Comparison of ENCODE assay signal across 32 cellular contexts in the genomic region with DNA sequence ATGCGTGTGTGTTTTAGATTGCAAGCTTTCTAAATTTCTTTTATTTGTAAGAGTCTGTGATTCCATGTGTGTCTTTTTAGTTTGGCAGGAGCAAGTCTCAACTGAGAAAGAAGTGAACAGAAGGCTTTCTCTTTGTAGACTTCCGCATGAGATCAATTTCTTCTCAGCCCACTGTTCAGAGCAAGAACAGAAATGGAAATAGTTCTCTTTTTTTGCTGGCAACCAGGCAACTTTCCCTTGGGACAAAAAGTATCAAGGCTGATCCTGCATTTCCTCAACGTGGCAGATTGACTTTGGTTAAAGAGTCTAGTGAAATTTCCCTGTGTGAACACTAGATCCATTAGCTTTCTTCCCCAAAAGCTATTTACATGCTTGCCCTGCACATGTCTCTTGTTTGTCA. TPM values are rescaled to one million over a fixed set of nuclear protein-coding genes. Genes with fewer than 3 reads are reported as not detected.
DNase-seq lines count a peak whose midpoint lies in the region; ATAC-seq and TF ChIP-seq lines count a peak whose summit lies in the region.
"Had no signal": no experiment of that assay in that cellular context is flagged by ENCODE, and none has a peak within 500 bp of the region (broad histone marks: within the 10 kb centered on the region; RNA-seq: fewer than 3 reads in every experiment).

No MANE protein-coding gene starts in this region.

- no peak for TF ChIP-seq POLR2A in body of pancreas (IDR thresholded peaks at IDR 0.05)

- H3K36me3 ChIP-seq in SK-N-SH (replicated peaks in 1 of 2; ENCODE audit: control insufficient read depth in 1 of 2, insufficient read depth in 2 of 2, low read length in 1 of 2) (no peaks in the 10 kb centered on the region), body of pancreas (replicated peaks in 1 of 2; ENCODE audit: insufficient read depth in 1 of 2, low read depth in 2 of 2) (no peaks in the 10 kb centered on the region), tibial artery (no peaks in the 10 kb centered on the region)
- H3K36me3 ChIP-seq: ovary had no signal

- H3K9me2 ChIP-seq in SK-N-SH: no peaks in the 10 kb centered on the region

- no peak overlapping the region for H3K9ac ChIP-seq in SK-N-SH
- H3K9ac ChIP-seq: GM23248 had no signal

- TF ChIP-seq EP300 in SK-N-SH (IDR thresholded peaks at IDR 0.05; ENCODE audit: borderline replicate concordance in 1 of 2, low read depth in 1 of 2, low read length in 1 of 2): no peak

- H3K4me3 ChIP-seq in SK-N-SH (ENCODE audit: low read depth in 2 of 2, low read length in 1 of 2) (no peak overlapping the region), body of pancreas (no peak overlapping the region), tibial artery (peak overlapping the region in 1 of 2 donors; percentile 7)
- H3K4me3 ChIP-seq: GM23248, lung, mucosa of descending colon, ovary had no signal

- no peak for TF ChIP-seq CTCF in SK-N-SH (IDR thresholded peaks at IDR 0.05)
- no peak for TF ChIP-seq CTCF in body of pancreas (IDR thresholded peaks at IDR 0.05)
- TF ChIP-seq CTCF in tibial artery (IDR thresholded peaks at IDR 0.05): no peak

- no peak for TF ChIP-seq RAD21 in SK-N-SH (IDR thresholded peaks at IDR 0.05; ENCODE audit: low read length)

- H3F3A ChIP-seq in SK-N-SH (replicated peaks; ENCODE audit: insufficient read depth): peaks cover 7% of the 10 kb centered on the region

- peak overlapping the region; percentile 4; the same call in 1 of the 2 replicates for H2AFZ ChIP-seq in SK-N-SH (ENCODE audit: low read depth)
- H2AFZ ChIP-seq: GM23248 had no signal

- CTCF ChIA-PET in SK-N-SH (lab: Yijun Ruan, JAX): no interaction called here

- H3K9me3 ChIP-seq in SK-N-SH (no peaks in the 10 kb centered on the region), body of pancreas (no peaks in the 10 kb centered on the region), tibial artery (no peaks in the 10 kb centered on the region)
- H3K9me3 ChIP-seq: mucosa of descending colon, ovary had no signal

- H3K27ac ChIP-seq in SK-N-SH (ENCODE audit: low read depth in 2 of 2, low read length in 1 of 2) (no peak overlapping the region), body of pancreas (peak overlapping the region in 1 of 4 donors; percentile 7), tibial artery (peak overlapping the region; percentile 64 to 74)
- H3K27ac ChIP-seq: 22Rv1, foreskin keratinocyte, GM23248, HL-60, ovary had no signal

- H4K20me1 ChIP-seq in SK-N-SH (ENCODE audit: insufficient read depth): no peaks in the 10 kb centered on the region

- DNase-seq in SK-N-SH (no peak), body of pancreas (no peak), inferior parietal cortex (ENCODE audit: extremely low spot score) (peak; percentile 5), tibial artery (no peak)
- no peak for DNase-seq in activated naive CD4-positive, alpha-beta T cell treated with anti-CD3 and anti-CD28 coated beads, Interleukin-2, amount 50 U/mL, for 16 hours
- DNase-seq: activated CD4-positive, alpha-beta T cell treated with anti-CD3 and anti-CD28 coated beads, Interleukin-2, amount 10 ng/mL, durations not matched to agents 7 days and 5 days; activated effector memory CD4-positive, alpha-beta T cell treated with Interleukin-2 at 50 U/mL for 16 hours; activated T-cell treated with anti-CD3 and anti-CD28 coated beads, Interleukin-2, amount 50 U/mL, for 1 hour; anterior cingulate cortex; caudate nucleus; DND-41; erythroblast; foreskin keratinocyte; GM23248; HFFc6; Karpas-422; kidney glomerular epithelial cell; mucosa of descending colon; NCI-H2029; NCI-H2227 treated with DMSO at 0.1 percent for 48 hours; NCI-H526; ovary; SIG-M5; T1000 had no signal

- intact Hi-C loops in body of pancreas (cut with DNase I) (no loop called here), tibial artery (cut with DNase I; ENCODE audit: low total_unique reads) (no loop called here)

- no peak overlapping the region for H3K4me2 ChIP-seq in SK-N-SH

- H3K4me1 ChIP-seq in SK-N-SH (ENCODE audit: control insufficient read depth in 1 of 2, insufficient read depth in 2 of 2, low read depth in 1 of 2, low read length in 1 of 2) (peaks cover 0 to 23% of the 10 kb centered on the region in 2 experiments; a peak in 3 of 4 replicates), body of pancreas (peaks cover 14% of the 10 kb centered on the region), tibial artery (peaks cover 0 to 57% (median 25%) of the 10 kb centered on the region in 4 donors)

- WGBS in SK-N-SH (ENCODE audit: low lambda C conversion rate): 89% methylated on average over 3 of the region's 3 CpGs
- WGBS in body of pancreas, 2 donors: 66 to 74% methylated on average over 3 of the region's 3 CpGs

- no peaks in the 10 kb centered on the region for H3K27me3 ChIP-seq in SK-N-SH (ENCODE audit: insufficient read depth)
- no peaks in the 10 kb centered on the region for H3K27me3 ChIP-seq in body of pancreas
- H3K27me3 ChIP-seq in tibial artery: no peaks in the 10 kb centered on the region
- H3K27me3 ChIP-seq: foreskin keratinocyte, ovary had no signal

- ATAC-seq in SK-N-SH treated with all-trans-retinoic acid at 6 μM for 48 hours: no peak
- ATAC-seq in body of pancreas: peak; percentile 24
- ATAC-seq in HG02981 (IDR thresholded peaks at IDR 0.05; ENCODE audit: unreplicated experiment): no peak
- ATAC-seq in GM18502 (IDR thresholded peaks at IDR 0.05; ENCODE audit: poor library complexity, unreplicated experiment): no peak
- ATAC-seq: foreskin keratinocyte; natural killer cell treated with Interleukin-12 subunit alpha and Interleukin-12 subunit beta and Interleukin-15 and Interleukin-18, amount 100 ng/mL, for 72 hours; stimulated activated memory B cell treated with anti-CD40 and anti-IgM and Interleukin-4, amounts not matched to agents 10 μg/mL and 1 μg/mL and 100 μg/mL, for 72 hours had no signal

- POLR2A ChIA-PET in SK-N-SH (lab: Yijun Ruan, JAX): no interaction called here

- no peaks in the 10 kb centered on the region for H3K79me2 ChIP-seq in SK-N-SH (ENCODE audit: insufficient read depth)

TF ChIP-seq in SK-N-SH, 30 proteins besides CTCF, POLR2A, EP300 and RAD21 (continues in another document):
- TF ChIP-seq NRF1 (IDR thresholded peaks at IDR 0.05; ENCODE audit: low read depth, low read length): no peak
- no peak for TF ChIP-seq EZH2phosphoT487 (IDR thresholded peaks at IDR 0.05; ENCODE audit: borderline replicate concordance, low read depth)
- TF ChIP-seq, protein P1, sequence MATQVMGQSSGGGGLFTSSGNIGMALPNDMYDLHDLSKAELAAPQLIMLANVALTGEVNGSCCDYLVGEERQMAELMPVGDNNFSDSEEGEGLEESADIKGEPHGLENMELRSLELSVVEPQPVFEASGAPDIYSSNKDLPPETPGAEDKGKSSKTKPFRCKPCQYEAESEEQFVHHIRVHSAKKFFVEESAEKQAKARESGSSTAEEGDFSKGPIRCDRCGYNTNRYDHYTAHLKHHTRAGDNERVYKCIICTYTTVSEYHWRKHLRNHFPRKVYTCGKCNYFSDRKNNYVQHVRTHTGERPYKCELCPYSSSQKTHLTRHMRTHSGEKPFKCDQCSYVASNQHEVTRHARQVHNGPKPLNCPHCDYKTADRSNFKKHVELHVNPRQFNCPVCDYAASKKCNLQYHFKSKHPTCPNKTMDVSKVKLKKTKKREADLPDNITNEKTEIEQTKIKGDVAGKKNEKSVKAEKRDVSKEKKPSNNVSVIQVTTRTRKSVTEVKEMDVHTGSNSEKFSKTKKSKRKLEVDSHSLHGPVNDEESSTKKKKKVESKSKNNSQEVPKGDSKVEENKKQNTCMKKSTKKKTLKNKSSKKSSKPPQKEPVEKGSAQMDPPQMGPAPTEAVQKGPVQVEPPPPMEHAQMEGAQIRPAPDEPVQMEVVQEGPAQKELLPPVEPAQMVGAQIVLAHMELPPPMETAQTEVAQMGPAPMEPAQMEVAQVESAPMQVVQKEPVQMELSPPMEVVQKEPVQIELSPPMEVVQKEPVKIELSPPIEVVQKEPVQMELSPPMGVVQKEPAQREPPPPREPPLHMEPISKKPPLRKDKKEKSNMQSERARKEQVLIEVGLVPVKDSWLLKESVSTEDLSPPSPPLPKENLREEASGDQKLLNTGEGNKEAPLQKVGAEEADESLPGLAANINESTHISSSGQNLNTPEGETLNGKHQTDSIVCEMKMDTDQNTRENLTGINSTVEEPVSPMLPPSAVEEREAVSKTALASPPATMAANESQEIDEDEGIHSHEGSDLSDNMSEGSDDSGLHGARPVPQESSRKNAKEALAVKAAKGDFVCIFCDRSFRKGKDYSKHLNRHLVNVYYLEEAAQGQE (IDR thresholded peaks at IDR 0.05; ENCODE audit: low read depth, low read length): no peak
- no peak for TF ChIP-seq TEAD4 (IDR thresholded peaks at IDR 0.05; ENCODE audit: borderline replicate concordance, insufficient read depth)

TF ChIP-seq in SK-N-SH treated with all-trans-retinoic acid at 6 μM for 48 hours, 23 proteins besides CTCF, POLR2A, EP300 and RAD21 (continues in another document):
- TF ChIP-seq ZNF70 (CRISPR knock-in tag; IDR thresholded peaks at IDR 0.05): no peak
- TF ChIP-seq, protein P2, sequence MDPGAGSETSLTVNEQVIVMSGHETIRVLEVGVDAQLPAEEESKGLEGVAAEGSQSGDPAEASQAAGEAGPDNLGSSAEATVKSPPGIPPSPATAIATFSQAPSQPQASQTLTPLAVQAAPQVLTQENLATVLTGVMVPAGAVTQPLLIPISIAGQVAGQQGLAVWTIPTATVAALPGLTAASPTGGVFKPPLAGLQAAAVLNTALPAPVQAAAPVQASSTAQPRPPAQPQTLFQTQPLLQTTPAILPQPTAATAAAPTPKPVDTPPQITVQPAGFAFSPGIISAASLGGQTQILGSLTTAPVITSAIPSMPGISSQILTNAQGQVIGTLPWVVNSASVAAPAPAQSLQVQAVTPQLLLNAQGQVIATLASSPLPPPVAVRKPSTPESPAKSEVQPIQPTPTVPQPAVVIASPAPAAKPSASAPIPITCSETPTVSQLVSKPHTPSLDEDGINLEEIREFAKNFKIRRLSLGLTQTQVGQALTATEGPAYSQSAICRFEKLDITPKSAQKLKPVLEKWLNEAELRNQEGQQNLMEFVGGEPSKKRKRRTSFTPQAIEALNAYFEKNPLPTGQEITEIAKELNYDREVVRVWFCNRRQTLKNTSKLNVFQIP (CRISPR knock-in tag; IDR thresholded peaks at IDR 0.05; ENCODE audit: borderline replicate concordance, low read depth): no peak
- no peak for TF ChIP-seq ESRRG (CRISPR knock-in tag; IDR thresholded peaks at IDR 0.05)

RNA-seq across cellular contexts. Expression of gene JAG1, which starts 46.8 kb away (rescaled TPM):
- polyA plus RNA-seq in SK-N-SH (2012; rRNA removed): 6.0 and 7.7 TPM in 2 replicates
- 3.7 TPM in 2 replicates for polyA plus RNA-seq in SK-N-SH (2012; cell fraction: cytosol; rRNA removed)
- 27.9 and 48.5 TPM in 2 replicates for polyA plus RNA-seq in SK-N-SH (2012; cell fraction: nucleus; rRNA removed)
- total RNA-seq in body of pancreas: 10 to 100 TPM; 41.2 to 55.7 TPM

Comparison
In these comparisons a context has a peak if more than half of its experiments do, and no peak if none do; other contexts are left out.
1. H3K27ac ChIP-seq: peak in tibial artery (2 of 2); none in SK-N-SH (0 of 2).